Comparison of ENCODE assay signal across 20 cellular contexts in the genomic region with DNA sequence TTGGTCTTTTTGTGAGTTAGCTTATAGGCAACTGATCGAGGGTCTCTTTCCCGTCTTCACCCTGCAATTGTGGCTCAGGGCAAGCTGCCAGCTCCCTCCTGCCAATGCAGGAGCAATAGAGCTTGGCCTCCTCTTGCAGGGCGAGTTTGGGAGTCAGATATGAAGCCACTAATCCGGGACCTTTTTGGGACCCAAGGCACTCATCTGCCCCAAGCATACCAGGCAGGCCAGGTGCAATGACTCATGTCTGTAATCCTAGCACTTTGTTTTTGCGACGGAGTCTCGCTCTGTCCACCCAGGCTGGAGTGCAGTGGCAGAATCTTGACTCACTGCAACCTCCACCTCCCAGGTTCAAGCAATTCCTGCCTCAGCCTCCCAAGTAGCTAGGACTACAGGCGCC. TPM values are rescaled to one million over a fixed set of nuclear protein-coding genes. Genes with fewer than 3 reads are reported as not detected.
DNase-seq lines count a peak whose midpoint lies in the region; ATAC-seq, FAIRE-seq and TF ChIP-seq lines count a peak whose summit lies in the region.
"Had no signal": no experiment of that assay in that cellular context is flagged by ENCODE, and none has a peak within 500 bp of the region (broad histone marks: within the 10 kb centered on the region; RNA-seq: fewer than 3 reads in every experiment).

No MANE protein-coding gene starts in this region.

- RAD21 ChIA-PET in HCT116 (lab: Charles Lee; ENCODE audit: low non-redundant PET in 1 of 2, low total read pairs in 2 of 2, uncharacterized antibody in 2 of 2, unreplicated experiment in 2 of 2): no interaction called here

- CTCF ChIA-PET in HCT116 (lab: Charles Lee): interaction anchor here (0.7 kb wide), 1 partner anchor 96 kb away, joined by 3 read pairs; no protein-coding TSS in a partner anchor

- H3K9me3 ChIP-seq in HCT116 (ENCODE audit: control insufficient read depth in 1 of 2, insufficient read depth in 1 of 2, low read depth in 1 of 2, low read length in 2 of 2) (no peaks in the 10 kb centered on the region), skeletal muscle tissue (ENCODE audit: control insufficient read depth in 3 of 3, low read length in 3 of 3) (no peaks in the 10 kb centered on the region)
- H3K9me3 ChIP-seq: lower lobe of right lung, MG63 had no signal

- no peaks in the 10 kb centered on the region for H3K9me2 ChIP-seq in HCT116 (ENCODE audit: insufficient read depth)

- peaks cover 27% of the 10 kb centered on the region for H3K36me3 Mint-ChIP-seq in activated T-helper 17 cell treated with anti-CD3 and anti-CD28 coated beads, Interleukin-2, amount 50 U/mL, for 72 hours (ENCODE audit: low read depth)

- H3K4me1 Mint-ChIP-seq in activated T-helper 17 cell treated with anti-CD3 and anti-CD28 coated beads, Interleukin-2, amount 50 U/mL, for 72 hours: no peaks in the 10 kb centered on the region
- H3K4me1 Mint-ChIP-seq: activated naive CD8-positive, alpha-beta T cell treated with anti-CD3 and anti-CD28 coated beads, Interleukin-2, amount 10 ng/mL, durations not matched to agents 7 days and 5 days; central memory CD8-positive, alpha-beta T cell had no signal

- H3K4me1 ChIP-seq in HCT116 (ENCODE audit: control insufficient read depth in 1 of 2, insufficient read depth in 2 of 2, low read length in 2 of 2) (peaks cover 26% of the 10 kb centered on the region in 2 experiments), skeletal muscle tissue (ENCODE audit: control insufficient read depth in 3 of 3, insufficient read depth in 3 of 3, low read length in 3 of 3) (peaks cover 4 to 6% (median 5%) of the 10 kb centered on the region in 3 donors)
- H3K4me1 ChIP-seq: lower lobe of right lung had no signal

- TF ChIP-seq POLR2A in HCT116 (IDR thresholded peaks at IDR 0.05; ENCODE audit: borderline replicate concordance, extremely low read depth, insufficient read depth, insufficient read length) (no peak), H54 (IDR thresholded peaks at IDR 0.05; ENCODE audit: low read depth, low read length) (no peak)

- TF ChIP-seq CTCF in HCT116 (IDR thresholded peaks at IDR 0.05 in 2 of 3, conservative IDR thresholded peaks at IDR 0.05 in 1 of 3; ENCODE audit: borderline replicate concordance in 1 of 3, insufficient read depth in 1 of 3, low read depth in 2 of 3, low read length in 2 of 3): no peak

- DNase-seq in HCT116 (ENCODE audit: low read depth, low spot score): peak; percentile 68
- peak; percentile 89 for DNase-seq in glomerular visceral epithelial cell (ENCODE audit: extremely low spot score)
- DNase-seq in H54 (ENCODE audit: insufficient read length, low spot score): no peak
- DNase-seq: activated CD4-positive, alpha-beta T cell treated with anti-CD3 and anti-CD28 coated beads, Interleukin-2, amount 50 U/mL, for 4 hours; activated naive CD8-positive, alpha-beta T cell treated with anti-CD3 and anti-CD28 coated beads, Interleukin-2, amount 10 ng/mL, durations not matched to agents 7 days and 5 days; activated T-cell treated with anti-CD3 and anti-CD28 coated beads, Interleukin-2, amount 50 U/mL, for 48 hours; effector memory CD8-positive, alpha-beta T cell; foreskin fibroblast; lower lobe of right lung; MG63; NCI-H187 treated with DMSO at 0.1 percent for 48 hours; NCI-H524 treated with DMSO at 0.1 percent for 48 hours had no signal

- BruUV-seq in HCT116 (replicated peaks; lab: Mats Ljungman, UMichigan): no TSS peak

- H3K4me3 Mint-ChIP-seq in activated T-helper 17 cell treated with anti-CD3 and anti-CD28 coated beads, Interleukin-2, amount 50 U/mL, for 72 hours: no peak overlapping the region
- H3K4me3 Mint-ChIP-seq: activated naive CD8-positive, alpha-beta T cell treated with anti-CD3 and anti-CD28 coated beads, Interleukin-2, amount 10 ng/mL, durations not matched to agents 7 days and 5 days; central memory CD8-positive, alpha-beta T cell; effector memory CD8-positive, alpha-beta T cell; nephron had no signal

- H3K27ac Mint-ChIP-seq in activated T-helper 17 cell treated with anti-CD3 and anti-CD28 coated beads, Interleukin-2, amount 50 U/mL, for 72 hours: no peak overlapping the region
- H3K27ac Mint-ChIP-seq: activated naive CD8-positive, alpha-beta T cell treated with anti-CD3 and anti-CD28 coated beads, Interleukin-2, amount 10 ng/mL, durations not matched to agents 7 days and 5 days; effector memory CD8-positive, alpha-beta T cell; nephron had no signal

- POLR2A ChIA-PET in HCT116 (lab: Charles Lee): interaction anchor here (0.8 to 1.1 kb wide), 2 partner anchors 11 to 28 kb away, joined by 4 read pairs; no protein-coding TSS in a partner anchor

- H3K27ac ChIP-seq in HCT116 (ENCODE audit: low read depth, low read length) (peak overlapping the region; percentile 73), skeletal muscle tissue (ENCODE audit: low read depth, low read length) (peak overlapping the region; percentile 9)
- H3K27ac ChIP-seq: lower lobe of right lung had no signal

- H3K9me3 Mint-ChIP-seq in activated T-helper 17 cell treated with anti-CD3 and anti-CD28 coated beads, Interleukin-2, amount 50 U/mL, for 72 hours: no peaks in the 10 kb centered on the region
- H3K9me3 Mint-ChIP-seq: activated naive CD8-positive, alpha-beta T cell treated with anti-CD3 and anti-CD28 coated beads, Interleukin-2, amount 10 ng/mL, durations not matched to agents 7 days and 5 days; central memory CD8-positive, alpha-beta T cell; effector memory CD8-positive, alpha-beta T cell; nephron had no signal

- intact Hi-C loops in HCT116 (cut with micrococcal nuclease): no loop called here

- H3K9ac ChIP-seq in HCT116 (ENCODE audit: low read length) (peak overlapping the region; percentile 45; the same call in 1 of the 2 replicates), skeletal muscle tissue (ENCODE audit: low read depth in 1 of 3, low read length in 3 of 3) (peak overlapping the region in 1 of 3 donors; percentile 45)

- ATAC-seq in HCT116 (peak; percentile 96), SK-N-SH treated with all-trans-retinoic acid at 6 μM for 48 hours (peak; percentile 48; the same call in 2 of the 3 replicates), GM18502 (IDR thresholded peaks at IDR 0.05; ENCODE audit: poor library complexity, unreplicated experiment) (no peak)
- no peak for ATAC-seq in activated T-helper 17 cell treated with anti-CD3 and anti-CD28 coated beads, Interleukin-2, amount 50 U/mL, for 72 hours (replicated peaks)
- ATAC-seq: effector memory CD8-positive, alpha-beta T cell; lower lobe of right lung had no signal

- peak; percentile 31; the same call in 1 of the 2 replicates for TF ChIP-seq RAD21 in HCT116 (IDR thresholded peaks at IDR 0.05; ENCODE audit: low read depth)

- H3K27me3 Mint-ChIP-seq in activated T-helper 17 cell treated with anti-CD3 and anti-CD28 coated beads, Interleukin-2, amount 50 U/mL, for 72 hours: no peaks in the 10 kb centered on the region
- H3K27me3 Mint-ChIP-seq: activated naive CD8-positive, alpha-beta T cell treated with anti-CD3 and anti-CD28 coated beads, Interleukin-2, amount 10 ng/mL, durations not matched to agents 7 days and 5 days; central memory CD8-positive, alpha-beta T cell; effector memory CD8-positive, alpha-beta T cell had no signal

- no peaks in the 10 kb centered on the region for H3K79me2 ChIP-seq in HCT116 (ENCODE audit: insufficient read depth, low read length)

- no peak for FAIRE-seq in H54 (lab: Jason Lieb, UNC)
- FAIRE-seq: GM18507, HTR-8/SVneo had no signal

- H3K36me3 ChIP-seq in HCT116 (ENCODE audit: control insufficient read depth in 1 of 2, insufficient read depth in 2 of 2, low read length in 2 of 2): peaks cover 20 to 33% of the 10 kb centered on the region in 2 experiments; a peak in 3 of 4 replicates
- H3K36me3 ChIP-seq in skeletal muscle tissue (ENCODE audit: control insufficient read depth in 3 of 3, insufficient read depth in 3 of 3, low read length in 3 of 3): peaks cover 36 to 50% (median 44%) of the 10 kb centered on the region in 3 donors

- no peak overlapping the region for H3K4me3 ChIP-seq in HCT116 (replicated peaks in 1 of 2; ENCODE audit: low read depth in 1 of 2, low read length in 2 of 2)
- H3K4me3 ChIP-seq in skeletal muscle tissue (ENCODE audit: low read length in 3 of 3): no peak overlapping the region
- H3K4me3 ChIP-seq: lower lobe of right lung, MG63 had no signal

- H3K27me3 ChIP-seq in HCT116 (ENCODE audit: insufficient read depth, low read length) (no peaks in the 10 kb centered on the region), skeletal muscle tissue (ENCODE audit: control insufficient read depth in 3 of 3, insufficient read depth in 3 of 3, low read length in 3 of 3) (no peaks in the 10 kb centered on the region)
- H3K27me3 ChIP-seq: MG63 had no signal

- no peak overlapping the region for H2AFZ ChIP-seq in HCT116 (ENCODE audit: low read depth, low read length, poor library complexity, severe bottlenecking)

- H4K20me1 ChIP-seq in HCT116 (ENCODE audit: insufficient read depth): no peaks in the 10 kb centered on the region

- peak overlapping the region; percentile 55 for H3K4me2 ChIP-seq in HCT116 (ENCODE audit: low read length)

TF ChIP-seq in HCT116, 20 proteins besides CTCF, POLR2A, EP300 and RAD21 (continues in another document):
- TF ChIP-seq EGR1 (IDR thresholded peaks at IDR 0.05; ENCODE audit: low read depth) (no peak), SP1 (IDR thresholded peaks at IDR 0.05; ENCODE audit: low read depth) (peak; percentile 59), SRF (IDR thresholded peaks at IDR 0.05; ENCODE audit: low read depth) (no peak), ELF1 (IDR thresholded peaks at IDR 0.05; ENCODE audit: borderline replicate concordance, low read depth) (no peak), JUND (IDR thresholded peaks at IDR 0.05) (peak; percentile 84)
- TF ChIP-seq, protein P1, sequence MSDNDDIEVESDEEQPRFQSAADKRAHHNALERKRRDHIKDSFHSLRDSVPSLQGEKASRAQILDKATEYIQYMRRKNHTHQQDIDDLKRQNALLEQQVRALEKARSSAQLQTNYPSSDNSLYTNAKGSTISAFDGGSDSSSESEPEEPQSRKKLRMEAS (IDR thresholded peaks at IDR 0.05): peak; percentile 48; the same call in 1 of the 2 replicates

TF ChIP-seq in SK-N-SH treated with all-trans-retinoic acid at 6 μM for 48 hours, 23 proteins besides CTCF, POLR2A, EP300 and RAD21 (continues in another document):
- TF ChIP-seq OSR1 (CRISPR knock-in tag; IDR thresholded peaks at IDR 0.05): no peak
- TF ChIP-seq, protein P2, sequence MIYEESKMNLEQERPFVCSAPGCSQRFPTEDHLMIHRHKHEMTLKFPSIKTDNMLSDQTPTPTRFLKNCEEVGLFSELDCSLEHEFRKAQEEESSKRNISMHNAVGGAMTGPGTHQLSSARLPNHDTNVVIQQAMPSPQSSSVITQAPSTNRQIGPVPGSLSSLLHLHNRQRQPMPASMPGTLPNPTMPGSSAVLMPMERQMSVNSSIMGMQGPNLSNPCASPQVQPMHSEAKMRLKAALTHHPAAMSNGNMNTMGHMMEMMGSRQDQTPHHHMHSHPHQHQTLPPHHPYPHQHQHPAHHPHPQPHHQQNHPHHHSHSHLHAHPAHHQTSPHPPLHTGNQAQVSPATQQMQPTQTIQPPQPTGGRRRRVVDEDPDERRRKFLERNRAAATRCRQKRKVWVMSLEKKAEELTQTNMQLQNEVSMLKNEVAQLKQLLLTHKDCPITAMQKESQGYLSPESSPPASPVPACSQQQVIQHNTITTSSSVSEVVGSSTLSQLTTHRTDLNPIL (CRISPR knock-in tag; IDR thresholded peaks at IDR 0.05; ENCODE audit: low read depth): no peak

RNA-seq across cellular contexts. Expression of gene LIMK1, which starts 21.1 kb away (rescaled TPM):
- total RNA-seq in HCT116 (2021; ENCODE audit: unreplicated experiment) (56.3 TPM), skeletal muscle tissue (4.7 TPM)
- polyA plus RNA-seq in HCT116 (2012): 43.5 and 53.3 TPM in 2 replicates
- total RNA-seq in activated T-helper 17 cell treated with anti-CD3 and anti-CD28 coated beads, Interleukin-2, amount 50 U/mL, for 72 hours: 10 to 100 TPM; 12.7 to 20.2 TPM

Comparison
In these comparisons a context has a peak if more than half of its experiments do, and no peak if none do; other contexts are left out.
1. ATAC-seq: peak in HCT116 (single experiment) and SK-N-SH treated with all-trans-retinoic acid at 6 μM for 48 hours (single experiment); none in activated T-helper 17 cell treated with anti-CD3 and anti-CD28 coated beads, Interleukin-2, amount 50 U/mL, for 72 hours (single experiment) and GM18502 (single experiment).